8 cellular contexts compared by ENCODE assay signal in the genomic region with DNA sequence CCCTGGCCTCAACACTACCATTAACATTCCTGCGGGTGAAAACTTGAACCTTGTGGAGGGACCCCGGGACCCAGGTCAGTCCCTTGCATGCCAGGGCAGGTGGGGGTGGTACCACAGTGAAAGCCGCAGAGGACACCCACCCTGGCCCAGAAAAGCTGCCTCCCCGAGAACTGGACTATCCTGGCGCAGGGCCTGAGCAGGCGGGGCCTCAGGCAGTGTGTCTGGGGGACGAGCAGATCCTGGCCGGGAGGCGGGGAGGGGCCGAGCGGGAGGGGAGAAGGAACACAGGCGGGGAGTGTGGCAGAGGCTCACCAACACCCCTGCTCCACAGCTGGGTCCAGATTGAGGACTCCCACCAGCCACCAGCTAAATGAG. TPM values are rescaled to one million over a fixed set of nuclear protein-coding genes. Genes with fewer than 3 reads are reported as not detected.
A peak's percentile ranks its signal among the peaks of the same experiment; 100 is the strongest.
DNase-seq lines count a peak whose midpoint lies in the region; ATAC-seq and TF ChIP-seq lines count a peak whose summit lies in the region.

No MANE protein-coding gene starts in this region.

- ATAC-seq in HG02623 (IDR thresholded peaks at IDR 0.05; ENCODE audit: unreplicated experiment): no peak
- no peak for ATAC-seq in GM18868 (IDR thresholded peaks at IDR 0.05; ENCODE audit: unreplicated experiment)
- ATAC-seq in GM21576 (IDR thresholded peaks at IDR 0.05; ENCODE audit: unreplicated experiment): no peak

- no peak for TF ChIP-seq POLR2A in stomach (IDR thresholded peaks at IDR 0.05)

- intact Hi-C loops in stomach (cut with DNase I; ENCODE audit: low total_unique reads): no loop called here

- no peaks in the 10 kb centered on the region for H3K9me3 ChIP-seq in stomach

- H3K4me3 ChIP-seq in HFF-Myc (replicated peaks; ENCODE audit: low read depth, low read length) (peak overlapping the region; percentile 20; the same call in 1 of the 2 replicates), brain microvascular endothelial cell (ENCODE audit: low read depth, low read length) (peak overlapping the region; percentile 39), stomach (peak overlapping the region; percentile 32 to 42 (median 37))

- DNase-seq in HFF-Myc (ENCODE audit: extremely low read depth, low read depth) (no peak), brain microvascular endothelial cell (no peak), islet precursor cell (peak; percentile 90), stomach (peak; percentile 45), GM13976 (ENCODE audit: low spot score) (no peak)

- H3K27ac ChIP-seq in brain microvascular endothelial cell (no peak overlapping the region), stomach (peak overlapping the region; percentile 43 to 94 (median 90))

- TF ChIP-seq EP300 in stomach (IDR thresholded peaks at IDR 0.05): no peak

- 1 to 12% (median 6%) methylated on average over 11 to 12 of the region's 12 CpGs for WGBS in stomach, 5 donors

- H3K4me1 ChIP-seq in stomach: peaks cover 54 to 74% (median 66%) of the 10 kb centered on the region in 4 donors

- H3K27me3 ChIP-seq in brain microvascular endothelial cell (replicated peaks): no peaks in the 10 kb centered on the region
- peaks cover 0 to 26% (median 10%) of the 10 kb centered on the region in 3 donors for H3K27me3 ChIP-seq in stomach

- TF ChIP-seq CTCF in HFF-Myc (IDR thresholded peaks at IDR 0.05; ENCODE audit: low read depth, low read length, missing control alignments) (no peak), brain microvascular endothelial cell (IDR thresholded peaks at IDR 0.05; ENCODE audit: low read depth, low read length, missing control alignments) (no peak), stomach (IDR thresholded peaks at IDR 0.05) (no peak), GM13976 (IDR thresholded peaks at IDR 0.05; ENCODE audit: borderline replicate concordance, control extremely low read depth, extremely low read depth, insufficient read depth, missing control alignments) (no peak)

- H3K36me3 ChIP-seq in brain microvascular endothelial cell (replicated peaks) (no peaks in the 10 kb centered on the region), stomach (no peaks in the 10 kb centered on the region)

- in situ Hi-C loops in brain microvascular endothelial cell (cut with HindIII; ENCODE audit: low pct_ligation_motif_present, low sequenced_read_pairs) (no loop called here), GM13976 (cut with MboI; ENCODE audit: low sequenced_read_pairs, unreplicated experiment) (no loop called here)

RNA-seq across cellular contexts. Expression of a gene that starts 10.0 kb away (rescaled TPM):
- total RNA-seq in stomach: 100 to 1,000 TPM in 1 of 5 donors, 10 to 100 TPM in 4; 11.0 to 117 (median 15.1) TPM
- polyA plus RNA-seq in stomach: 10 to 100 TPM in 1 of 3 donors, 1 to 10 TPM in 2; 1.5 to 46.3 (median 2.1) TPM

RNA-seq across cellular contexts. Expression of a gene that starts 17.4 kb away (rescaled TPM):
- total RNA-seq in stomach: 1 to 10 TPM in 4 of 5 donors, not detected in 1; 3.5 to 8.7 (median 6.7) TPM
- 10 to 100 TPM in 1 of 3 donors, 1 to 10 TPM in 2; 3.7 to 13.9 (median 4.2) TPM for polyA plus RNA-seq in stomach

RNA-seq across cellular contexts. Expression of a gene that starts 43.5 kb away (rescaled TPM):
- 1 to 10 TPM in 1 of 5 donors, under 1 TPM in 1, not detected in 3; 0.14 to 2.6 TPM for total RNA-seq in stomach
- polyA plus RNA-seq in stomach: 1 to 10 TPM in 1 of 3 donors, under 1 TPM in 1, not detected in 1; 0.70 to 1.7 TPM

RNA-seq across cellular contexts. Expression of a gene that starts 52.7 kb away (rescaled TPM):
- total RNA-seq in stomach: 10 to 100 TPM in 2 of 5 donors, 1 to 10 TPM in 3; 2.9 to 12.3 (median 4.5) TPM
- polyA plus RNA-seq in stomach: 1 to 10 TPM; 4.7 to 9.4 (median 8.0) TPM

Comparison
In these comparisons a context has a peak if more than half of its experiments do, and no peak if none do; other contexts are left out.
1. DNase-seq: peak in islet precursor cell (single experiment) and stomach (single experiment); none in HFF-Myc (single experiment), brain microvascular endothelial cell (single experiment) and GM13976 (single experiment).
2. Peak in every context shown above with its lines, with median percentiles within 50 percentile points of each other: H3K4me3 ChIP-seq.